ENCODE assay signal across 8 cellular contexts in genomic region chr1:155261401-155261887, GRCh38. TPM values are rescaled to one million over a fixed set of nuclear protein-coding genes. Genes with fewer than 3 reads are reported as not detected.
DNase-seq lines count a peak whose midpoint lies in the region; ATAC-seq and TF ChIP-seq lines count a peak whose summit lies in the region.
"Had no signal": no experiment of that assay in that cellular context is flagged by ENCODE, and none has a peak within 500 bp of the region (broad histone marks: within the 10 kb centered on the region; RNA-seq: fewer than 3 reads in every experiment).

No MANE protein-coding gene starts in this region.

- no peak for TF ChIP-seq CTCF in left lung (IDR thresholded peaks at IDR 0.05)
- peak in 1 of 6 experiments; percentile 19 for TF ChIP-seq CTCF in thyroid gland (IDR thresholded peaks at IDR 0.05)

- no peaks in the 10 kb centered on the region for H3K9me3 Mint-ChIP-seq in activated naive CD8-positive, alpha-beta T cell treated with anti-CD3 and anti-CD28 coated beads, Interleukin-2, amount 50 U/mL, for 24 hours

- intact Hi-C loops in left lung (cut with DNase I), result no loop called here
- intact Hi-C loops in thyroid gland (cut with DNase I), result no loop called here

- peak overlapping the region; percentile 96 for H3K27ac Mint-ChIP-seq in activated naive CD8-positive, alpha-beta T cell treated with anti-CD3 and anti-CD28 coated beads, Interleukin-2, amount 50 U/mL, for 24 hours

- peak; percentile 9 for ATAC-seq in GM18517 (IDR thresholded peaks at IDR 0.05; ENCODE audit: unreplicated experiment)
- ATAC-seq in HG03196 (IDR thresholded peaks at IDR 0.05; ENCODE audit: unreplicated experiment), result peak; percentile 1
- ATAC-seq in activated naive CD8-positive, alpha-beta T cell treated with anti-CD3 and anti-CD28 coated beads, Interleukin-2, amount 50 U/mL, for 24 hours, result peak; percentile 22
- no peak for ATAC-seq in left lung
- ATAC-seq in HG02852 (IDR thresholded peaks at IDR 0.05; ENCODE audit: unreplicated experiment), result no peak

- peak overlapping the region; percentile 97 for H3K4me3 Mint-ChIP-seq in activated naive CD8-positive, alpha-beta T cell treated with anti-CD3 and anti-CD28 coated beads, Interleukin-2, amount 50 U/mL, for 24 hours

- H3K36me3 ChIP-seq in left lung (peaks cover 0 to 77% of the 10 kb centered on the region in 2 donors), thyroid gland (peaks cover 30 to 38% of the 10 kb centered on the region in 2 donors)

- DNase-seq in activated naive CD8-positive, alpha-beta T cell treated with anti-CD3 and anti-CD28 coated beads, Interleukin-2, amount 50 U/mL, for 24 hours, result no peak
- DNase-seq in left lung (peak in 1 of 2 donors; percentile 74), thyroid gland (peak in 1 of 2 donors; percentile 20), NCI-H524 treated with DMSO at 0.1 percent for 48 hours (lab: John Stamatoyannopoulos, UW) (no peak)

- no peaks in the 10 kb centered on the region for H3K27me3 ChIP-seq in left lung
- no peaks in the 10 kb centered on the region for H3K27me3 ChIP-seq in thyroid gland

- WGBS in thyroid gland, 2 donors, result 0% methylated on average over 7 to 9 of the region's 9 CpGs

- H3K4me3 ChIP-seq in left lung (peak overlapping the region; percentile 77 to 94), thyroid gland (replicated peaks in 1 of 3) (peak overlapping the region; percentile 50 to 57 (median 53))

- H3K4me1 Mint-ChIP-seq in activated naive CD8-positive, alpha-beta T cell treated with anti-CD3 and anti-CD28 coated beads, Interleukin-2, amount 50 U/mL, for 24 hours, result peaks cover 30% of the 10 kb centered on the region

- H3K4me1 ChIP-seq in left lung (peaks cover 7 to 24% of the 10 kb centered on the region in 2 donors), thyroid gland (peaks cover 11 to 12% of the 10 kb centered on the region in 2 donors)

- no peak for TF ChIP-seq POLR2A in thyroid gland (IDR thresholded peaks at IDR 0.05)

- peak overlapping the region; percentile 73 to 85 for H3K27ac ChIP-seq in left lung
- peak overlapping the region; percentile 12 to 80 (median 52) for H3K27ac ChIP-seq in thyroid gland

- H3K9me3 ChIP-seq in left lung (no peaks in the 10 kb centered on the region), thyroid gland (no peaks in the 10 kb centered on the region)

- H3K27me3 Mint-ChIP-seq in activated naive CD8-positive, alpha-beta T cell treated with anti-CD3 and anti-CD28 coated beads, Interleukin-2, amount 50 U/mL, for 24 hours, result no peaks in the 10 kb centered on the region

- H3K36me3 Mint-ChIP-seq in activated naive CD8-positive, alpha-beta T cell treated with anti-CD3 and anti-CD28 coated beads, Interleukin-2, amount 50 U/mL, for 24 hours (ENCODE audit: low read depth), result peaks cover 55% of the 10 kb centered on the region

RNA-seq across cellular contexts. Expression of gene SCAMP3, which starts 0.7 kb away (rescaled TPM):
- 10 to 100 TPM; 63.1 to 85.3 TPM for total RNA-seq in left lung
- total RNA-seq in thyroid gland, result 10 to 100 TPM; 51.9 to 73.5 (median 62.7) TPM

RNA-seq across cellular contexts. Expression of gene ENTREP3, which starts 6.2 kb away (rescaled TPM):
- total RNA-seq in left lung (10 to 100 TPM; 23.2 to 33.5 TPM), thyroid gland (10 to 100 TPM in 1 of 4 donors, 1 to 10 TPM in 3; 5.6 to 12.0 (median 7.8) TPM)

RNA-seq across cellular contexts. Expression of gene CLK2, which starts 11.9 kb away (rescaled TPM):
- total RNA-seq in left lung, result 10 to 100 TPM; 45.4 to 55.2 TPM
- 10 to 100 TPM; 40.0 to 61.6 (median 56.2) TPM for total RNA-seq in thyroid gland

RNA-seq across cellular contexts. Expression of gene HCN3, which starts 15.8 kb away (rescaled TPM):
- total RNA-seq in left lung, result 1 to 10 TPM; 2.4 to 3.8 TPM
- total RNA-seq in thyroid gland, result 1 to 10 TPM; 1.5 to 2.9 (median 2.2) TPM

RNA-seq across cellular contexts. Expression of gene PKLR, which starts 39.8 kb away (rescaled TPM):
- total RNA-seq in left lung, result not detected
- total RNA-seq in thyroid gland, result not detected
- total RNA-seq: activated CD8-positive, alpha-beta memory T cell treated with anti-CD3 and anti-CD28 coated beads for 36 hours had no signal

Comparison
In these comparisons a context has a peak if more than half of its experiments do, and no peak if none do; other contexts are left out.
1. ATAC-seq: peak in GM18517 (single experiment), HG03196 (single experiment) and activated naive CD8-positive, alpha-beta T cell treated with anti-CD3 and anti-CD28 coated beads, Interleukin-2, amount 50 U/mL, for 24 hours (single experiment); none in left lung (single experiment) and HG02852 (single experiment).